In genomic region chr22:36409911-36410756, GRCh38 we compare ENCODE assay signal across 8 cellular contexts. TPM values are rescaled to one million over a fixed set of nuclear protein-coding genes. Genes with fewer than 3 reads are reported as not detected.
DNase-seq lines count a peak whose midpoint lies in the region; ATAC-seq lines count a peak whose summit lies in the region.

No MANE protein-coding gene starts in this region.

- H3K36me3 ChIP-seq in ES-I3 (ENCODE audit: insufficient read depth, low read length) (no peaks in the 10 kb centered on the region), endocrine pancreas (ENCODE audit: control insufficient read depth, insufficient read depth, low read length) (no peaks in the 10 kb centered on the region)

- H3K4me3 Mint-ChIP-seq in activated CD8-positive, alpha-beta memory T cell treated with anti-CD3 and anti-CD28 coated beads, Interleukin-2, amount 10 ng/mL, durations not matched to agents 7 days and 5 days: peak overlapping the region; percentile 70

- H3K9me3 Mint-ChIP-seq in activated CD8-positive, alpha-beta memory T cell treated with anti-CD3 and anti-CD28 coated beads, Interleukin-2, amount 10 ng/mL, durations not matched to agents 7 days and 5 days (ENCODE audit: low read depth): no peaks in the 10 kb centered on the region

- peaks cover 12% of the 10 kb centered on the region; the same call in 1 of the 2 replicates for H3K4me1 ChIP-seq in ES-I3 (ENCODE audit: insufficient read depth, low read length)
- H3K4me1 ChIP-seq in endocrine pancreas (ENCODE audit: control insufficient read depth, insufficient read depth, low read length): no peaks in the 10 kb centered on the region
- peaks cover 69% of the 10 kb centered on the region for H3K4me1 ChIP-seq in mononuclear cell (ENCODE audit: insufficient read depth, low read length)

- H3K27me3 Mint-ChIP-seq in activated CD8-positive, alpha-beta memory T cell treated with anti-CD3 and anti-CD28 coated beads, Interleukin-2, amount 10 ng/mL, durations not matched to agents 7 days and 5 days: no peaks in the 10 kb centered on the region

- H3K27me3 ChIP-seq in endocrine pancreas (ENCODE audit: control insufficient read depth, insufficient read depth, low read length): no peaks in the 10 kb centered on the region
- no peaks in the 10 kb centered on the region for H3K27me3 ChIP-seq in mononuclear cell (ENCODE audit: insufficient read depth, low read length)

- H3K4me3 ChIP-seq in endocrine pancreas (ENCODE audit: control insufficient read depth, insufficient read depth, low read length) (peak overlapping the region; percentile 58), mononuclear cell (ENCODE audit: low read length) (peak overlapping the region; percentile 18)

- peaks cover 44% of the 10 kb centered on the region for H3K4me1 Mint-ChIP-seq in activated CD8-positive, alpha-beta memory T cell treated with anti-CD3 and anti-CD28 coated beads, Interleukin-2, amount 10 ng/mL, durations not matched to agents 7 days and 5 days

- peak; percentile 80 for ATAC-seq in activated CD8-positive, alpha-beta memory T cell treated with anti-CD3 and anti-CD28 coated beads, Interleukin-2, amount 10 ng/mL, durations not matched to agents 7 days and 5 days
- no peak for ATAC-seq in HG03175 (IDR thresholded peaks at IDR 0.05; ENCODE audit: unreplicated experiment)
- ATAC-seq in GM21528 (IDR thresholded peaks at IDR 0.05; ENCODE audit: low FRiP score, unreplicated experiment): no peak

- peak; percentile 89 for DNase-seq in NCI-H2029 treated with DMSO at 0.1 percent for 48 hours (lab: John Stamatoyannopoulos, UW)
- DNase-seq in activated CD8-positive, alpha-beta memory T cell treated with anti-CD3 and anti-CD28 coated beads, Interleukin-2, amount 10 ng/mL, durations not matched to agents 7 days and 5 days: peak; percentile 89
- DNase-seq in stimulated activated CD8-positive, alpha-beta memory T cell treated with anti-CD3 and anti-CD28 coated beads, Interleukin-4, amount 100 ng/mL, for 4 hours (ENCODE audit: low read depth in 2 of 2, low spot score in 1 of 2): peak; percentile 33 to 35

- CTCF ChIA-PET in activated CD8-positive, alpha-beta memory T cell treated with anti-CD3 and anti-CD28 coated beads, Interleukin-2, amount 10 ng/mL, durations not matched to agents 7 days and 5 days (lab: Charles Lee): interaction anchor here (0.8 to 1.2 kb wide), 2 partner anchors 32 to 76 kb away, joined by 3 read pairs; no protein-coding TSS in a partner anchor

- peak overlapping the region; percentile 86 for H3K27ac Mint-ChIP-seq in activated CD8-positive, alpha-beta memory T cell treated with anti-CD3 and anti-CD28 coated beads, Interleukin-2, amount 10 ng/mL, durations not matched to agents 7 days and 5 days

- H3K36me3 Mint-ChIP-seq in activated CD8-positive, alpha-beta memory T cell treated with anti-CD3 and anti-CD28 coated beads, Interleukin-2, amount 10 ng/mL, durations not matched to agents 7 days and 5 days: peaks cover 1% of the 10 kb centered on the region

- H3K9me3 ChIP-seq in ES-I3 (ENCODE audit: control insufficient read depth, insufficient read depth, low read length): no peaks in the 10 kb centered on the region
- H3K9me3 ChIP-seq in endocrine pancreas (ENCODE audit: control insufficient read depth, low read length): no peaks in the 10 kb centered on the region
- H3K9me3 ChIP-seq in mononuclear cell (ENCODE audit: low read depth, low read length): no peaks in the 10 kb centered on the region

- H3K9ac ChIP-seq in ES-I3 (ENCODE audit: low read depth, low read length) (peak overlapping the region; percentile 60), endocrine pancreas (ENCODE audit: control insufficient read depth, insufficient read depth, low read length) (peak overlapping the region; percentile 54)

RNA-seq across cellular contexts. Expression of gene MYH9, which starts 22.4 kb away (rescaled TPM):
- 100 to 1,000 TPM; 695 to 913 TPM for total RNA-seq in activated CD8-positive, alpha-beta memory T cell treated with anti-CD3 and anti-CD28 coated beads, Interleukin-2, amount 10 ng/mL, durations not matched to agents 7 days and 5 days
- total RNA-seq in mononuclear cell: 340 TPM

Comparison
In these comparisons a context has a peak if more than half of its experiments do, and no peak if none do; other contexts are left out.
1. DNase-seq: peak in every context shown above with its lines; median percentile 89 in NCI-H2029 treated with DMSO at 0.1 percent for 48 hours; 89 in activated CD8-positive, alpha-beta memory T cell treated with anti-CD3 and anti-CD28 coated beads, Interleukin-2, amount 10 ng/mL, durations not matched to agents 7 days and 5 days; 34 in stimulated activated CD8-positive, alpha-beta memory T cell treated with anti-CD3 and anti-CD28 coated beads, Interleukin-4, amount 100 ng/mL, for 4 hours.